In genomic region chr11:890794-891600, GRCh38 we compare ENCODE assay signal across 12 cellular contexts. TPM values are rescaled to one million over a fixed set of nuclear protein-coding genes. Genes with fewer than 3 reads are reported as not detected.
DNase-seq lines count a peak whose midpoint lies in the region; ATAC-seq lines count a peak whose summit lies in the region.
"Had no signal": no experiment of that assay in that cellular context is flagged by ENCODE, and none has a peak within 500 bp of the region (broad histone marks: within the 10 kb centered on the region; RNA-seq: fewer than 3 reads in every experiment).

No MANE protein-coding gene starts in this region.

- no peaks in the 10 kb centered on the region for H3K9me3 Mint-ChIP-seq in stimulated activated naive CD8-positive, alpha-beta T cell treated with anti-CD3 and anti-CD28 coated beads, Interleukin-15, amount 100 ng/mL, for 72 hours

- peaks cover 3% of the 10 kb centered on the region for H3K36me3 Mint-ChIP-seq in T-helper 17 cell (ENCODE audit: low read depth)

- H3K9me3 ChIP-seq in T-helper 17 cell (ENCODE audit: control insufficient read depth, low read length, poor library complexity, severe bottlenecking) = no peaks in the 10 kb centered on the region
- H3K9me3 ChIP-seq: left lung, psoas muscle, thyroid gland had no signal

- no peaks in the 10 kb centered on the region for H3K27me3 Mint-ChIP-seq in stimulated activated naive CD8-positive, alpha-beta T cell treated with anti-CD3 and anti-CD28 coated beads, Interleukin-15, amount 100 ng/mL, for 72 hours
- H3K27me3 Mint-ChIP-seq in T-helper 17 cell = no peaks in the 10 kb centered on the region

- no peak overlapping the region for H3K4me3 Mint-ChIP-seq in stimulated activated naive CD8-positive, alpha-beta T cell treated with anti-CD3 and anti-CD28 coated beads, Interleukin-15, amount 100 ng/mL, for 72 hours
- no peak overlapping the region for H3K4me3 Mint-ChIP-seq in T-helper 17 cell

- peak overlapping the region; percentile 25 to 44 for H3K27ac Mint-ChIP-seq in stimulated activated naive CD8-positive, alpha-beta T cell treated with anti-CD3 and anti-CD28 coated beads, Interleukin-15, amount 100 ng/mL, for 72 hours
- H3K27ac Mint-ChIP-seq in T-helper 17 cell = peak overlapping the region; percentile 79

- no peaks in the 10 kb centered on the region for H3K4me1 Mint-ChIP-seq in stimulated activated naive CD8-positive, alpha-beta T cell treated with anti-CD3 and anti-CD28 coated beads, Interleukin-15, amount 100 ng/mL, for 72 hours
- H3K4me1 Mint-ChIP-seq in T-helper 17 cell = peaks cover 9% of the 10 kb centered on the region

- ATAC-seq in stimulated activated naive CD8-positive, alpha-beta T cell treated with anti-CD3 and anti-CD28 coated beads, Interleukin-15, amount 100 ng/mL, for 72 hours = no peak
- no peak for ATAC-seq in stimulated activated naive CD8-positive, alpha-beta T cell treated with anti-CD3 and anti-CD28 coated beads, Interleukin-15, Interleukin-2, amounts not matched to agents 100 U/mL and 50 U/mL, for 24 hours
- ATAC-seq in T-helper 17 cell = no peak
- ATAC-seq: left lung, psoas muscle had no signal

- no peak for DNase-seq in stimulated activated naive CD8-positive, alpha-beta T cell treated with anti-CD3 and anti-CD28 coated beads, Interleukin-15, amount 100 ng/mL, for 72 hours
- DNase-seq in stimulated activated naive CD8-positive, alpha-beta T cell treated with anti-CD3 and anti-CD28 coated beads, Interleukin-15, Interleukin-2, amounts not matched to agents 100 U/mL and 50 U/mL, for 24 hours = no peak
- DNase-seq in T-helper 17 cell (no peak), AG20443 (ENCODE audit: low spot score) (no peak), A172 (ENCODE audit: low spot score) (no peak)
- no peak for DNase-seq in activated T-cell treated with anti-CD3 and anti-CD28 coated beads, Interleukin-2, amount 50 U/mL, for 1 hour
- DNase-seq: activated gamma-delta T cell treated with Interleukin-2 at 50 U/mL for 16 hours, left lung, NCI-H1105 treated with DMSO at 0.1 percent for 48 hours, psoas muscle, SHP77, thyroid gland had no signal

RNA-seq across cellular contexts. Expression of gene CHID1, which starts 19.6 kb away (rescaled TPM):
- total RNA-seq in T-helper 17 cell = 10 to 100 TPM; 23.4 to 28.8 TPM
- 54.5 and 66.7 TPM in 2 replicates for total RNA-seq in A172 (2014; rRNA removed; shearing (Covaris generic))

RNA-seq across cellular contexts. Expression of gene AP2A2, which starts 34.7 kb away (rescaled TPM):
- total RNA-seq in T-helper 17 cell = 10 to 100 TPM; 71.1 to 74.0 TPM
- total RNA-seq in A172 (2014; rRNA removed; shearing (Covaris generic)) = 27.8 and 29.4 TPM in 2 replicates

RNA-seq across cellular contexts. Expression of gene TSPAN4, which starts 48.3 kb away (rescaled TPM):
- 1 to 10 TPM; 2.1 to 3.0 TPM for total RNA-seq in T-helper 17 cell
- total RNA-seq in A172 (2014; rRNA removed; shearing (Covaris generic)) = 195 and 210 TPM in 2 replicates

RNA-seq across cellular contexts. Expression of gene POLR2L, which starts 48.7 kb away (rescaled TPM):
- 10 to 100 TPM; 38.5 to 40.5 TPM for total RNA-seq in T-helper 17 cell
- 132 and 157 TPM in 2 replicates for total RNA-seq in A172 (2014; rRNA removed; shearing (Covaris generic))

RNA-seq across cellular contexts. Expression of gene CD151, which starts 58.2 kb away (rescaled TPM):
- 10 to 100 TPM; 54.9 to 67.3 TPM for total RNA-seq in T-helper 17 cell
- total RNA-seq in A172 (2014; rRNA removed; shearing (Covaris generic)) = 892 and 998 TPM in 2 replicates

Comparison
In these comparisons a context has a peak if more than half of its experiments do, and no peak if none do; other contexts are left out.
1. RNA of gene TSPAN4, which starts 48.3 kb away (total RNA-seq): 195 to 210 TPM in A172; 2.1 to 3.0 TPM in T-helper 17 cell; every median in the first group is over 10 times any median in the second.